Comparison of ENCODE assay signal across 12 cellular contexts in the genomic region with DNA sequence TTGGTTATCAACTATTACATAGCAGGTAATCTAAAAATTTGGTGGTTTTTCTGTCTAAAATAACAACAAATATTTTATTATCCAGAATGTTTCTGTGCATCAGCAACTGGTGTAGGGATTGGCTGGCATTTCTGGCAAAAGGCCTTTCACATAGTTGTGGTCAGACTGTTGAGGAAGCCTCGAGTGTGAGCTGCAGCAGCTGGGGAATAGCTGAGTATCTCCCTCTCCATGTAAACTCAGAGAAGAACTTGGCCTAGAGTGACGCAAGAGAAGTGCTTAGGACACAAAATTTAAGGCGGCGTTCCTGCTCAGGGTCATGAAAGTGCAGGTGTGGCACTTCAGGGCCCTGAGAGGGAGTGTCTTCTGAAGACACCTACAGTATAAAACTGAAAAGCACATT.
DNase-seq lines count a peak whose midpoint lies in the region; ATAC-seq and TF ChIP-seq lines count a peak whose summit lies in the region.
"Had no signal": no experiment of that assay in that cellular context is flagged by ENCODE, and none has a peak within 500 bp of the region (broad histone marks: within the 10 kb centered on the region; RNA-seq: fewer than 3 reads in every experiment).

No MANE protein-coding gene starts in this region.

- no peak for TF ChIP-seq CTCF in foreskin keratinocyte (conservative IDR thresholded peaks at IDR 0.05)
- no peak for TF ChIP-seq CTCF in endothelial cell (IDR thresholded peaks at IDR 0.05; ENCODE audit: unreplicated experiment)

- no peak overlapping the region for H3K4me3 Mint-ChIP-seq in endothelial cell (ENCODE audit: unreplicated experiment)
- no peak overlapping the region for H3K4me3 Mint-ChIP-seq in activated T-cell treated with anti-CD3 and anti-CD28 coated beads, Interleukin-2, amount 50 U/mL, for 24 hours
- H3K4me3 Mint-ChIP-seq: CD4-positive, alpha-beta memory T cell; neural crest cell had no signal

- no peaks in the 10 kb centered on the region for H3K4me1 Mint-ChIP-seq in endothelial cell (ENCODE audit: unreplicated experiment)
- H3K4me1 Mint-ChIP-seq in activated T-cell treated with anti-CD3 and anti-CD28 coated beads, Interleukin-2, amount 50 U/mL, for 24 hours (ENCODE audit: low read depth) = no peaks in the 10 kb centered on the region
- H3K4me1 Mint-ChIP-seq: CD4-positive, alpha-beta memory T cell; neural crest cell had no signal

- no peaks in the 10 kb centered on the region for H3K36me3 Mint-ChIP-seq in endothelial cell (ENCODE audit: low read depth, unreplicated experiment)
- no peaks in the 10 kb centered on the region for H3K36me3 Mint-ChIP-seq in activated T-cell treated with anti-CD3 and anti-CD28 coated beads, Interleukin-2, amount 50 U/mL, for 24 hours (ENCODE audit: low read depth)
- H3K36me3 Mint-ChIP-seq: CD4-positive, alpha-beta memory T cell had no signal

- DNase-seq in LHCN-M2 (ENCODE audit: low read depth) = peak; percentile 34
- DNase-seq in amniotic epithelial cell (ENCODE audit: low read depth) = peak; percentile 93
- peak; percentile 68 to 82 for DNase-seq in foreskin keratinocyte
- peak; percentile 41 for DNase-seq in stromal cell of bone marrow (ENCODE audit: low read depth)
- DNase-seq in activated CD8-positive, alpha-beta memory T cell treated with anti-CD3 and anti-CD28 coated beads, Interleukin-2, amount 50 U/mL, for 48 hours = no peak
- DNase-seq in endothelial cell (ENCODE audit: low spot score) = no peak
- no peak for DNase-seq in activated T-cell treated with anti-CD3 and anti-CD28 coated beads, Interleukin-2, amount 50 U/mL, for 24 hours
- DNase-seq: amygdala; CD4-positive, alpha-beta memory T cell; heart left ventricle had no signal

- H3K9me3 Mint-ChIP-seq in endothelial cell (ENCODE audit: unreplicated experiment) = no peaks in the 10 kb centered on the region
- peaks cover 13% of the 10 kb centered on the region for H3K9me3 Mint-ChIP-seq in activated T-cell treated with anti-CD3 and anti-CD28 coated beads, Interleukin-2, amount 50 U/mL, for 24 hours
- H3K9me3 Mint-ChIP-seq: neural crest cell had no signal

- H3K27ac ChIP-seq in foreskin keratinocyte = no peak overlapping the region
- H3K27ac ChIP-seq: heart left ventricle had no signal

- H3K4me1 ChIP-seq in foreskin keratinocyte = no peaks in the 10 kb centered on the region
- H3K4me1 ChIP-seq: heart left ventricle had no signal

- H3K27ac Mint-ChIP-seq in endothelial cell (ENCODE audit: unreplicated experiment) = no peak overlapping the region
- no peak overlapping the region for H3K27ac Mint-ChIP-seq in activated T-cell treated with anti-CD3 and anti-CD28 coated beads, Interleukin-2, amount 50 U/mL, for 24 hours
- H3K27ac Mint-ChIP-seq: CD4-positive, alpha-beta memory T cell had no signal

- H3K27me3 Mint-ChIP-seq in endothelial cell (ENCODE audit: unreplicated experiment) = no peaks in the 10 kb centered on the region
- H3K27me3 Mint-ChIP-seq in activated T-cell treated with anti-CD3 and anti-CD28 coated beads, Interleukin-2, amount 50 U/mL, for 24 hours = no peaks in the 10 kb centered on the region
- H3K27me3 Mint-ChIP-seq: CD4-positive, alpha-beta memory T cell had no signal

- no peak for ATAC-seq in foreskin keratinocyte
- ATAC-seq: HCT116, heart left ventricle had no signal

- no peaks in the 10 kb centered on the region for H3K27me3 ChIP-seq in foreskin keratinocyte
- H3K27me3 ChIP-seq: heart left ventricle had no signal

Comparison
In these comparisons a context has a peak if more than half of its experiments do, and no peak if none do; other contexts are left out.
1. DNase-seq: peak in LHCN-M2 (single experiment), amniotic epithelial cell (single experiment), foreskin keratinocyte (2 of 2) and stromal cell of bone marrow (single experiment); none in activated CD8-positive, alpha-beta memory T cell treated with anti-CD3 and anti-CD28 coated beads, Interleukin-2, amount 50 U/mL, for 48 hours (single experiment), endothelial cell (single experiment) and activated T-cell treated with anti-CD3 and anti-CD28 coated beads, Interleukin-2, amount 50 U/mL, for 24 hours (single experiment).